ENCODE assay signal across 10 cellular contexts in the genomic region with DNA sequence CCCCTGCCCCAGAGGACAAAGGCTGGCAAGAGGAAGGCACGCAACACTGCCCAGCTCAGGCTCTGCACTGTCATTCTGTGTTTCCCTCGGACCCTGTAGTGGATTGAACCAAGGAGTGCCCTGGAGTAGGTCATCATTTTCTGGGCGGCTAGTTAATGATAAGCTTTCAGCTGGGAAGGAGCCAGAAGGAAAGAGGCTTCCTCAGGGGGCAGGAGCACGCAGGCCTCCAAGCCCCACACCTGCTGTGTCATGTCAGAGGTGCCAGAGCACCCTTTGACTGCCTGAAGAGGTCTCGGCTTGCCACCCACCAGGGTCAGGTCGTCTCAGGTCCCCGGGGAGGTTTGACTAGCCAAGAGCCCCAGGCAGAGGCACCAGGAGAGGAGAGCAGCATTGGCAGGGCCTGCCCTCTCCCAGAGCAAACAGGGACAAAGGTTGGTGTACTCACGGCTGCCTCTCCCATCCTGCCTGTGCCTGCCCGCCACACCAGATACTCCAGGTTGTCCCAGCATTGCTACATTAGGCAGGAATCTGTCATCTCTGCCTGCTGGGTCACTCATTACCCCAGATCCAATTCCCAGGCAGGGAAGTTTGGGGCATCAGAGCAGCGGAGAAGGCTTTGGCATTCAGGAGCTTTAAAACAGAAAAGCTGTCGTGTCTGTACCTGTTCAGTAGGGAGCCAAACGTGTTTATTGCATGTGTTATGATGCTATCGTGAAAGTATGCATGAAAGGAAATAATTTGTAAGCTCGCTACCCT. TPM values are rescaled to one million over a fixed set of nuclear protein-coding genes. Genes with fewer than 3 reads are reported as not detected.
DNase-seq lines count a peak whose midpoint lies in the region; ATAC-seq and TF ChIP-seq lines count a peak whose summit lies in the region.
"Had no signal": no experiment of that assay in that cellular context is flagged by ENCODE, and none has a peak within 500 bp of the region (broad histone marks: within the 10 kb centered on the region; RNA-seq: fewer than 3 reads in every experiment).

No MANE protein-coding gene starts in this region.

- DNase-seq in NCI-H69 (lab: John Stamatoyannopoulos, UW) (peak; percentile 69), upper lobe of right lung (peak; percentile 71)
- no peak for DNase-seq in activated effector memory CD4-positive, alpha-beta T cell treated with Interleukin-2 at 50 U/mL for 16 hours
- no peak for DNase-seq in naive thymus-derived CD8-positive, alpha-beta T cell
- DNase-seq: effector CD4-positive, alpha-beta T cell; NCI-H1436; stimulated activated CD4-positive, alpha-beta T cell treated with anti-CD3 and anti-CD28 coated beads, Interleukin-4, amount 100 ng/mL, for 4 hours had no signal

- H3K9me3 ChIP-seq in esophagus (ENCODE audit: control insufficient read depth in 2 of 2, insufficient read depth in 1 of 2, low read depth in 1 of 2, low read length in 1 of 2) (no peaks in the 10 kb centered on the region), muscle layer of colon (ENCODE audit: low read length) (no peaks in the 10 kb centered on the region), upper lobe of right lung (no peaks in the 10 kb centered on the region)

- H3K4me3 ChIP-seq in esophagus (ENCODE audit: low read depth in 1 of 2, low read length in 2 of 2) (peak overlapping the region in 1 of 2 donors; percentile 11), muscle layer of colon (ENCODE audit: low read depth in 1 of 2, low read length in 2 of 2) (no peak overlapping the region), upper lobe of right lung (no peak overlapping the region)

- no peak overlapping the region for H3K27ac Mint-ChIP-seq in naive thymus-derived CD8-positive, alpha-beta T cell

- peaks cover 0 to 2% (median 0%) of the 10 kb centered on the region in 4 donors for H3K4me1 Mint-ChIP-seq in naive thymus-derived CD8-positive, alpha-beta T cell

- ATAC-seq in upper lobe of right lung: peak; percentile 78
- no peak for ATAC-seq in HG02678 (IDR thresholded peaks at IDR 0.05; ENCODE audit: unreplicated experiment)
- no peak for ATAC-seq in naive thymus-derived CD8-positive, alpha-beta T cell

- no peaks in the 10 kb centered on the region for H3K9me3 Mint-ChIP-seq in naive thymus-derived CD8-positive, alpha-beta T cell

- H3K27me3 Mint-ChIP-seq in naive thymus-derived CD8-positive, alpha-beta T cell: peaks cover 0 to 3% (median 0%) of the 10 kb centered on the region in 5 donors

- no peak overlapping the region for H3K4me3 Mint-ChIP-seq in naive thymus-derived CD8-positive, alpha-beta T cell

- no peak for TF ChIP-seq CTCF in upper lobe of right lung (IDR thresholded peaks at IDR 0.05)

- H3K27me3 ChIP-seq in esophagus (ENCODE audit: control insufficient read depth in 1 of 2, insufficient read depth in 2 of 2, low read length in 2 of 2) (no peaks in the 10 kb centered on the region), muscle layer of colon (ENCODE audit: control insufficient read depth in 1 of 2, insufficient read depth in 2 of 2, low read length in 2 of 2) (no peaks in the 10 kb centered on the region), upper lobe of right lung (no peaks in the 10 kb centered on the region)

- H3K36me3 Mint-ChIP-seq in naive thymus-derived CD8-positive, alpha-beta T cell: no peaks in the 10 kb centered on the region

- H3K9ac ChIP-seq in muscle layer of colon (ENCODE audit: low read length): no peak overlapping the region

- H3K4me1 ChIP-seq in esophagus (ENCODE audit: control insufficient read depth in 2 of 2, insufficient read depth in 2 of 2, low read length in 1 of 2) (peaks cover 4 to 23% of the 10 kb centered on the region in 2 donors), muscle layer of colon (ENCODE audit: insufficient read depth, low read length) (peaks cover 43% of the 10 kb centered on the region), upper lobe of right lung (peaks cover 11% of the 10 kb centered on the region)

- POLR2A ChIA-PET in naive thymus-derived CD8-positive, alpha-beta T cell (lab: Charles Lee): no interaction called here

- no peaks in the 10 kb centered on the region for H3K36me3 ChIP-seq in esophagus (ENCODE audit: control insufficient read depth in 2 of 2, insufficient read depth in 2 of 2, low read length in 1 of 2)
- no peaks in the 10 kb centered on the region for H3K36me3 ChIP-seq in muscle layer of colon (ENCODE audit: insufficient read depth, low read length)
- no peaks in the 10 kb centered on the region for H3K36me3 ChIP-seq in upper lobe of right lung

- 38 to 41% methylated on average over 14 of the region's 14 CpGs for WGBS in esophagus, 2 donors

- intact Hi-C loops in upper lobe of right lung (cut with DNase I): no loop called here

- peak overlapping the region; percentile 96 to 99 for H3K27ac ChIP-seq in esophagus (ENCODE audit: low read depth in 2 of 2, low read length in 1 of 2)
- peak overlapping the region; percentile 43 for H3K27ac ChIP-seq in muscle layer of colon (ENCODE audit: low read depth, low read length)
- H3K27ac ChIP-seq in upper lobe of right lung: peak overlapping the region; percentile 78

RNA-seq across cellular contexts. Expression of gene ATP2A2, which starts 33.5 kb away (rescaled TPM):
- 100 to 1,000 TPM in 1 of 2 donors, 10 to 100 TPM in 1; 40.7 to 102 TPM for polyA plus RNA-seq in esophagus
- total RNA-seq in upper lobe of right lung: 173 TPM
- 10 to 100 TPM; 69.3 to 75.6 TPM for total RNA-seq in naive thymus-derived CD8-positive, alpha-beta T cell
- polyA plus RNA-seq in naive thymus-derived CD8-positive, alpha-beta T cell: 1 to 10 TPM; 1.7 to 2.0 (median 1.9) TPM

Comparison
In these comparisons a context has a peak if more than half of its experiments do, and no peak if none do; other contexts are left out.
1. DNase-seq: peak in NCI-H69 (single experiment) and upper lobe of right lung (single experiment); none in activated effector memory CD4-positive, alpha-beta T cell treated with Interleukin-2 at 50 U/mL for 16 hours (single experiment) and naive thymus-derived CD8-positive, alpha-beta T cell (0 of 10).
2. H3K27ac ChIP-seq: peak in every context shown above with its lines; median percentile 98 in esophagus; 78 in upper lobe of right lung; 43 in muscle layer of colon.